1 cellular context compared by ENCODE assay signal in the genomic region with DNA sequence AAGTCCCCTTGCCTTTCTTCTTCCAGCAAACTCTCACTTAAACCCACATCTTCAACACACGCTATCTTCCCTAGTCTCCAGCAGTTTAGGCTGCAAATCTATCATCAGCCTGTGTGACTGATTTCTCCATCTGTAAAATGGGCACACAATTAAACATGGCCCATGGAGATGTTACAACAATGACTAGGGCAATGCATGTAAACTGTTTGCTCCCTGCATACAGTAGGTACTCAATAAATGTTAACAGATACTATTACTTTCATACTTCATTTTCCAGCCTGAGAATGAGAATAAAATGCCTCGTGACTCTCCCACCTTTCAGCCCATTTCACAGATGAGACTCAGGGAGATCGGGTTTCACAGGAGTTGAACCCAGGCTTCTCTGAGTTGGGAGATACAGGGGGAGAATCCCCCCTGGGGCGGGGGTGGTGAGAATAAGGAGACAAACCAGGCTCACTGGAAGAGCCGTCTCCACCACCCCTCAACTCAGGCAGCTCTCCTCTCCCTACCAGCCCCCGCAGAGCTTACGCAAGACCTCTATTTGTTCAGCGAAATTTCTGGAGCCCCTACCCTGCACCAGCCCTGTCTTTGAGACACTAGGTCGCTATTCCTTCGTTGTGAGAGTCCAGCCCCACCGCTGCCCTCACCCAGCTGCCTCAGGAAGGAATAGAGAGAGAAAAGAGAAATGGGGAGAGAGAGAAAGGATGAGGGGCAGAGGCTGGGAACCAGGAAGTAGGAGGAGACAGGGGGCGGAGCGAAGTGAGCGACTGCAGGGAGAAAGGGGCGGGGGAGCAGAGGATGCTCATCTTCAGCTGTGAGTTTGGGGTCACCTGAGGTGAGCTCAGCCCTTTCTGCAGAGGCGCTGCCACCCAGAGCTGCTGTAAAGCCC.
TF ChIP-seq lines count a peak whose summit lies in the region.

No MANE protein-coding gene starts in this region.

TF ChIP-seq in GM12878, 131 proteins besides CTCF, POLR2A, EP300 and RAD21 (continued from another document):
- TF ChIP-seq, protein P1, sequence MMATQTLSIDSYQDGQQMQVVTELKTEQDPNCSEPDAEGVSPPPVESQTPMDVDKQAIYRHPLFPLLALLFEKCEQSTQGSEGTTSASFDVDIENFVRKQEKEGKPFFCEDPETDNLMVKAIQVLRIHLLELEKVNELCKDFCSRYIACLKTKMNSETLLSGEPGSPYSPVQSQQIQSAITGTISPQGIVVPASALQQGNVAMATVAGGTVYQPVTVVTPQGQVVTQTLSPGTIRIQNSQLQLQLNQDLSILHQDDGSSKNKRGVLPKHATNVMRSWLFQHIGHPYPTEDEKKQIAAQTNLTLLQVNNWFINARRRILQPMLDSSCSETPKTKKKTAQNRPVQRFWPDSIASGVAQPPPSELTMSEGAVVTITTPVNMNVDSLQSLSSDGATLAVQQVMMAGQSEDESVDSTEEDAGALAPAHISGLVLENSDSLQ (IDR thresholded peaks at IDR 0.05) = peak; percentile 80
- TF ChIP-seq, protein P2, sequence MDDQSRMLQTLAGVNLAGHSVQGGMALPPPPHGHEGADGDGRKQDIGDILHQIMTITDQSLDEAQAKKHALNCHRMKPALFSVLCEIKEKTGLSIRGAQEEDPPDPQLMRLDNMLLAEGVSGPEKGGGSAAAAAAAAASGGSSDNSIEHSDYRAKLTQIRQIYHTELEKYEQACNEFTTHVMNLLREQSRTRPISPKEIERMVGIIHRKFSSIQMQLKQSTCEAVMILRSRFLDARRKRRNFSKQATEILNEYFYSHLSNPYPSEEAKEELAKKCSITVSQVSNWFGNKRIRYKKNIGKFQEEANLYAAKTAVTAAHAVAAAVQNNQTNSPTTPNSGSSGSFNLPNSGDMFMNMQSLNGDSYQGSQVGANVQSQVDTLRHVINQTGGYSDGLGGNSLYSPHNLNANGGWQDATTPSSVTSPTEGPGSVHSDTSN (IDR thresholded peaks at IDR 0.05; ENCODE audit: insufficient replicate concordance, low read depth, low read length) = peak; percentile 51
- TF ChIP-seq, protein P3, sequence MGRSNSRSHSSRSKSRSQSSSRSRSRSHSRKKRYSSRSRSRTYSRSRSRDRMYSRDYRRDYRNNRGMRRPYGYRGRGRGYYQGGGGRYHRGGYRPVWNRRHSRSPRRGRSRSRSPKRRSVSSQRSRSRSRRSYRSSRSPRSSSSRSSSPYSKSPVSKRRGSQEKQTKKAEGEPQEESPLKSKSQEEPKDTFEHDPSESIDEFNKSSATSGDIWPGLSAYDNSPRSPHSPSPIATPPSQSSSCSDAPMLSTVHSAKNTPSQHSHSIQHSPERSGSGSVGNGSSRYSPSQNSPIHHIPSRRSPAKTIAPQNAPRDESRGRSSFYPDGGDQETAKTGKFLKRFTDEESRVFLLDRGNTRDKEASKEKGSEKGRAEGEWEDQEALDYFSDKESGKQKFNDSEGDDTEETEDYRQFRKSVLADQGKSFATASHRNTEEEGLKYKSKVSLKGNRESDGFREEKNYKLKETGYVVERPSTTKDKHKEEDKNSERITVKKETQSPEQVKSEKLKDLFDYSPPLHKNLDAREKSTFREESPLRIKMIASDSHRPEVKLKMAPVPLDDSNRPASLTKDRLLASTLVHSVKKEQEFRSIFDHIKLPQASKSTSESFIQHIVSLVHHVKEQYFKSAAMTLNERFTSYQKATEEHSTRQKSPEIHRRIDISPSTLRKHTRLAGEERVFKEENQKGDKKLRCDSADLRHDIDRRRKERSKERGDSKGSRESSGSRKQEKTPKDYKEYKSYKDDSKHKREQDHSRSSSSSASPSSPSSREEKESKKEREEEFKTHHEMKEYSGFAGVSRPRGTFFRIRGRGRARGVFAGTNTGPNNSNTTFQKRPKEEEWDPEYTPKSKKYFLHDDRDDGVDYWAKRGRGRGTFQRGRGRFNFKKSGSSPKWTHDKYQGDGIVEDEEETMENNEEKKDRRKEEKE (IDR thresholded peaks at IDR 0.05) = no peak
TF ChIP-seq in GM12878: peak in this region for 2.
